In genomic region chr6:19380287-19380686, GRCh38 we compare ENCODE assay signal across 16 cellular contexts.
A peak's percentile ranks its signal among the peaks of the same experiment; 100 is the strongest.
DNase-seq lines count a peak whose midpoint lies in the region; ATAC-seq, FAIRE-seq and TF ChIP-seq lines count a peak whose summit lies in the region.
"Had no signal": no experiment of that assay in that cellular context is flagged by ENCODE, and none has a peak within 500 bp of the region (broad histone marks: within the 10 kb centered on the region; RNA-seq: fewer than 3 reads in every experiment).

No MANE protein-coding gene starts in this region.

- H3K9me3 ChIP-seq in body of pancreas, result no peaks in the 10 kb centered on the region
- H3K9me3 ChIP-seq: vagina had no signal

- H3K4me3 ChIP-seq in BJ (ENCODE audit: low read depth, low read length), result no peak overlapping the region
- H3K4me3 ChIP-seq in bronchial epithelial cell (ENCODE audit: low read depth, low read length), result no peak overlapping the region
- no peak overlapping the region for H3K4me3 ChIP-seq in body of pancreas
- H3K4me3 ChIP-seq: vagina had no signal

- no peak for ATAC-seq in body of pancreas

- TF ChIP-seq CTCF in BJ (IDR thresholded peaks at IDR 0.05; ENCODE audit: insufficient read depth, low read depth, low read length) (no peak), bronchial epithelial cell (IDR thresholded peaks at IDR 0.05; ENCODE audit: insufficient read depth, low read length, severe bottlenecking) (no peak), body of pancreas (IDR thresholded peaks at IDR 0.05) (no peak)

- no peak for FAIRE-seq in HTR-8/SVneo (lab: Jason Lieb, UNC)
- FAIRE-seq in bronchial epithelial cell (lab: Jason Lieb, UNC), result no peak
- FAIRE-seq: D721Med had no signal

- CTCF ChIA-PET in BJ (lab: Yijun Ruan, JAX), result no interaction called here

- no peaks in the 10 kb centered on the region for H3K27me3 ChIP-seq in BJ (ENCODE audit: control insufficient read depth, insufficient read depth, low read length)
- peaks cover under 1% of the 10 kb centered on the region for H3K27me3 ChIP-seq in bronchial epithelial cell (ENCODE audit: control insufficient read depth, insufficient read depth, low read length)
- no peaks in the 10 kb centered on the region for H3K27me3 ChIP-seq in body of pancreas
- H3K27me3 ChIP-seq: vagina had no signal

- peak; percentile 28 for DNase-seq in BJ (ENCODE audit: low read depth)
- peak; percentile 23 for DNase-seq in HTR-8/SVneo (ENCODE audit: insufficient read length, low spot score)
- peak; percentile 75 for DNase-seq in bronchial epithelial cell (ENCODE audit: low read depth)
- peak; percentile 58 for DNase-seq in iris pigment epithelial cell (ENCODE audit: low read depth)
- DNase-seq in body of pancreas, result no peak
- DNase-seq in SK-N-DZ (ENCODE audit: low spot score), result no peak
- no peak for DNase-seq in DMS53 (lab: John Stamatoyannopoulos, UW)
- no peak for DNase-seq in pons (ENCODE audit: low spot score)
- DNase-seq: activated CD4-positive, alpha-beta memory T cell treated with anti-CD3 and anti-CD28 coated beads for 36 hours; activated naive CD8-positive, alpha-beta T cell treated with anti-CD3 and anti-CD28 coated beads, Interleukin-2, amount 10 ng/mL, durations not matched to agents 7 days and 5 days; activated T-cell treated with anti-CD3 and anti-CD28 coated beads, Interleukin-2, amount 50 U/mL, for 48 hours; naive B cell; NCI-H187 treated with DMSO at 0.1 percent for 48 hours; NCI-H526 treated with DMSO at 0.1 percent for 48 hours had no signal

- POLR2A ChIA-PET in BJ (lab: Charles Lee), result no interaction called here

- no peak for TF ChIP-seq POLR2A in body of pancreas (IDR thresholded peaks at IDR 0.05)

- no peaks in the 10 kb centered on the region for H3K4me1 ChIP-seq in body of pancreas

- no peak overlapping the region for H3K27ac ChIP-seq in body of pancreas
- H3K27ac ChIP-seq: vagina had no signal

- 61 to 65% methylated on average over 2 of the region's 2 CpGs for WGBS in body of pancreas, 2 donors

- H3K36me3 ChIP-seq in BJ (ENCODE audit: control insufficient read depth, insufficient read depth, low read length) (no peaks in the 10 kb centered on the region), bronchial epithelial cell (ENCODE audit: control insufficient read depth, insufficient read depth, low read length) (no peaks in the 10 kb centered on the region), body of pancreas (replicated peaks in 1 of 2; ENCODE audit: insufficient read depth in 1 of 2, low read depth in 2 of 2) (no peaks in the 10 kb centered on the region)
- H3K36me3 ChIP-seq: vagina had no signal

- intact Hi-C loops in body of pancreas (cut with DNase I), result no loop called here

Comparison
In these comparisons a context has a peak if more than half of its experiments do, and no peak if none do; other contexts are left out.
1. DNase-seq: peak in BJ (single experiment), HTR-8/SVneo (single experiment), bronchial epithelial cell (single experiment) and iris pigment epithelial cell (single experiment); none in body of pancreas (0 of 4), SK-N-DZ (single experiment), DMS53 (single experiment) and pons (single experiment).